In the genomic region with DNA sequence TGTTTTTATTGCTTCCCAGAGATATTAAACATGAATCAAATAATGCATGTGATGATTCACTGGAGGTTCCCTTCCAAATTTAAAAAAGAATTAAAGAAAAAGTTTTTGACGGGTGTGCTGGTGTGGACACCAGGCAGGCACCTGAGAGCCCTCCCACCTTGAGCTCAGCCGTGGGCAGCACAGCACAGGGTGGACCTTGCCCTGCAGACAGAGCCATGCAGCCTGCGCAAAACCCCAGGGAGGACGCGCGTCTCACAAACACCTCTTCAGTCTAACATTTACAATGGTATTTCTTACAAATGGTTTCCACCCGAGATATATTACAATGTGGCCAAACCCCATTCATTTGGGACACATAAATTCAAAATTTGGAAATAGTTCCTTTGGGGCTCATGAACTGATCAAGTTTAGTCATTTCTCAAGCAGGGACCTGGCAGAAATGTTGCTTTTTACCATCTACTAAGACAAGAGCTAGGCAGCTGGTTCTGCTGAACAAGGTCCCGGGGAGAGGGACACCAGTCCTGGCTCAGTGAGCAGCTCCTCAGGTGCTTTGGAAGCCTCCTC, we compare ENCODE assay signal across 23 cellular contexts. TPM values are rescaled to one million over a fixed set of nuclear protein-coding genes. Genes with fewer than 3 reads are reported as not detected.
DNase-seq lines count a peak whose midpoint lies in the region; ATAC-seq and TF ChIP-seq lines count a peak whose summit lies in the region.
"Had no signal": no experiment of that assay in that cellular context is flagged by ENCODE, and none has a peak within 500 bp of the region (broad histone marks: within the 10 kb centered on the region; RNA-seq: fewer than 3 reads in every experiment).

No MANE protein-coding gene starts in this region.

- H3K27me3 Mint-ChIP-seq in CD8-positive, alpha-beta memory T cell: no peaks in the 10 kb centered on the region
- H3K27me3 Mint-ChIP-seq in endothelial cell (ENCODE audit: unreplicated experiment): peaks cover 14% of the 10 kb centered on the region
- H3K27me3 Mint-ChIP-seq in naive thymus-derived CD4-positive, alpha-beta T cell: peaks cover 0 to 2% (median 0%) of the 10 kb centered on the region in 5 donors
- H3K27me3 Mint-ChIP-seq: activated CD4-positive, alpha-beta T cell treated with anti-CD3 and anti-CD28 coated beads, Interleukin-2, amount 10 ng/mL, durations not matched to agents 7 days and 5 days; activated naive CD4-positive, alpha-beta T cell treated with anti-CD3 and anti-CD28 coated beads, Interleukin-2, amount 50 U/mL, for 24 hours had no signal

- H3K4me3 Mint-ChIP-seq in CD8-positive, alpha-beta memory T cell: peak overlapping the region in 1 of 7 donors; percentile 24
- H3K4me3 Mint-ChIP-seq in endothelial cell (ENCODE audit: unreplicated experiment): no peak overlapping the region
- peak overlapping the region in 2 of 10 donors; percentile 11 to 40 for H3K4me3 Mint-ChIP-seq in naive thymus-derived CD4-positive, alpha-beta T cell
- H3K4me3 Mint-ChIP-seq: activated CD4-positive, alpha-beta T cell treated with anti-CD3 and anti-CD28 coated beads, Interleukin-2, amount 10 ng/mL, durations not matched to agents 7 days and 5 days; activated naive CD4-positive, alpha-beta T cell treated with anti-CD3 and anti-CD28 coated beads, Interleukin-2, amount 50 U/mL, for 24 hours had no signal

- DNase-seq in AG10803 (ENCODE audit: low read depth) (peak; percentile 68), endothelial cell (ENCODE audit: low spot score) (no peak), LoVo (ENCODE audit: low spot score) (no peak), NCI-H187 treated with DMSO at 0.1 percent for 48 hours (lab: John Stamatoyannopoulos, UW) (no peak)
- no peak for DNase-seq in CD8-positive, alpha-beta memory T cell
- DNase-seq in naive thymus-derived CD4-positive, alpha-beta T cell: no peak
- no peak for DNase-seq in stimulated activated CD4-positive, alpha-beta T cell treated with anti-CD3 and anti-CD28 coated beads, Interleukin-4, amount 100 ng/mL, for 4 hours
- DNase-seq: activated CD4-positive, alpha-beta T cell treated with anti-CD3 and anti-CD28 coated beads, Interleukin-2, amount 10 ng/mL, durations not matched to agents 7 days and 5 days; cortex of kidney; DMS53; GDM1; NCI-H146; NCI-H510A treated with DMSO at 0.1 percent for 48 hours; retina; SK-N-SH; spleen; stimulated activated CD4-positive, alpha-beta T cell treated with anti-CD3 and anti-CD28 coated beads, Interleukin-4, amount 100 ng/mL, for 1 hour; stimulated activated naive CD4-positive, alpha-beta T cell; T-helper 2 cell had no signal

- peaks cover 42% of the 10 kb centered on the region for H3K4me1 ChIP-seq in CD8-positive, alpha-beta memory T cell (ENCODE audit: insufficient read depth, low read length)
- H3K4me1 ChIP-seq in naive thymus-derived CD4-positive, alpha-beta T cell (ENCODE audit: control insufficient read depth in 2 of 2, insufficient read depth in 2 of 2, low read length in 2 of 2): peaks cover 24 to 50% of the 10 kb centered on the region in 2 donors

- intact Hi-C loops in naive thymus-derived CD4-positive, alpha-beta T cell (cut with micrococcal nuclease): no loop called here

- H3K4me3 ChIP-seq in AG10803 (ENCODE audit: low read length): no peak overlapping the region
- no peak overlapping the region for H3K4me3 ChIP-seq in CD8-positive, alpha-beta memory T cell (ENCODE audit: low read length)
- H3K4me3 ChIP-seq in naive thymus-derived CD4-positive, alpha-beta T cell (ENCODE audit: low read length): no peak overlapping the region
- H3K4me3 ChIP-seq: spleen, thoracic aorta had no signal

- peaks cover 0 to 3% (median 0%) of the 10 kb centered on the region in 5 donors for H3K9me3 Mint-ChIP-seq in CD8-positive, alpha-beta memory T cell
- no peaks in the 10 kb centered on the region for H3K9me3 Mint-ChIP-seq in endothelial cell (ENCODE audit: unreplicated experiment)
- H3K9me3 Mint-ChIP-seq in naive thymus-derived CD4-positive, alpha-beta T cell: peaks cover 0 to 7% (median 0%) of the 10 kb centered on the region in 11 donors
- H3K9me3 Mint-ChIP-seq: activated naive CD4-positive, alpha-beta T cell treated with anti-CD3 and anti-CD28 coated beads, Interleukin-2, amount 50 U/mL, for 24 hours had no signal

- ATAC-seq in naive thymus-derived CD4-positive, alpha-beta T cell: no peak
- ATAC-seq in HG03135 (IDR thresholded peaks at IDR 0.05; ENCODE audit: unreplicated experiment): no peak

- H3K27ac Mint-ChIP-seq in CD8-positive, alpha-beta memory T cell: peak overlapping the region in 5 of 8 donors; percentile 22 to 64 (median 39)
- peak overlapping the region; percentile 64 for H3K27ac Mint-ChIP-seq in endothelial cell (ENCODE audit: unreplicated experiment)
- peak overlapping the region in 6 of 9 donors; percentile 43 to 97 (median 74) for H3K27ac Mint-ChIP-seq in naive thymus-derived CD4-positive, alpha-beta T cell
- H3K27ac Mint-ChIP-seq: activated CD4-positive, alpha-beta T cell treated with anti-CD3 and anti-CD28 coated beads, Interleukin-2, amount 10 ng/mL, durations not matched to agents 7 days and 5 days had no signal

- TF ChIP-seq CTCF in AG10803 (conservative IDR thresholded peaks at IDR 0.05; ENCODE audit: low read length) (no peak), endothelial cell (IDR thresholded peaks at IDR 0.05; ENCODE audit: unreplicated experiment) (no peak)

- H3K4me1 Mint-ChIP-seq in CD8-positive, alpha-beta memory T cell: peaks cover 36 to 59% (median 46%) of the 10 kb centered on the region in 3 donors
- peaks cover 67% of the 10 kb centered on the region for H3K4me1 Mint-ChIP-seq in endothelial cell (ENCODE audit: unreplicated experiment)
- H3K4me1 Mint-ChIP-seq in naive thymus-derived CD4-positive, alpha-beta T cell: peaks cover 35 to 72% (median 67%) of the 10 kb centered on the region in 7 donors

- peaks cover 0 to 49% (median 11%) of the 10 kb centered on the region in 3 donors for H3K36me3 Mint-ChIP-seq in CD8-positive, alpha-beta memory T cell
- peaks cover 29% of the 10 kb centered on the region for H3K36me3 Mint-ChIP-seq in endothelial cell (ENCODE audit: low read depth, unreplicated experiment)
- peaks cover 0 to 28% (median 15%) of the 10 kb centered on the region in 5 donors for H3K36me3 Mint-ChIP-seq in naive thymus-derived CD4-positive, alpha-beta T cell

- CTCF ChIA-PET in CD8-positive, alpha-beta memory T cell (lab: Charles Lee): interaction anchor here (0.7 to 1.2 kb wide), 2 partner anchors 45 to 93 kb away, joined by 3 read pairs; no protein-coding TSS in a partner anchor
- CTCF ChIA-PET in naive thymus-derived CD4-positive, alpha-beta T cell (lab: Charles Lee): interaction anchor here (0.9 to 7.5 kb wide), 2 partner anchors 96 to 132 kb away, joined by 3 to 93 read pairs; no protein-coding TSS in a partner anchor

- no peak overlapping the region for H3K27ac ChIP-seq in CD8-positive, alpha-beta memory T cell (ENCODE audit: low read depth, low read length)
- H3K27ac ChIP-seq in naive thymus-derived CD4-positive, alpha-beta T cell (ENCODE audit: low read depth, low read length): no peak overlapping the region
- H3K27ac ChIP-seq: KMS-11, thoracic aorta had no signal

- H3K36me3 ChIP-seq in CD8-positive, alpha-beta memory T cell (ENCODE audit: insufficient read depth, low read length): peaks cover 11% of the 10 kb centered on the region
- H3K36me3 ChIP-seq in naive thymus-derived CD4-positive, alpha-beta T cell (ENCODE audit: control insufficient read depth in 2 of 3, insufficient read depth in 3 of 3, low read length in 3 of 3): peaks cover 0 to 38% (median 0%) of the 10 kb centered on the region in 3 experiments
- H3K36me3 ChIP-seq: thoracic aorta had no signal

- no peaks in the 10 kb centered on the region for H3K9me3 ChIP-seq in CD8-positive, alpha-beta memory T cell (ENCODE audit: low read length)
- H3K9me3 ChIP-seq in naive thymus-derived CD4-positive, alpha-beta T cell (ENCODE audit: control insufficient read depth in 2 of 3, low read length in 3 of 3): no peaks in the 10 kb centered on the region
- H3K9me3 ChIP-seq: SK-N-SH, spleen, thoracic aorta had no signal

- POLR2A ChIA-PET in CD8-positive, alpha-beta memory T cell (lab: Charles Lee): interaction anchor here (0.6 kb wide), 1 partner anchor 70 kb away, joined by 4 read pairs; no protein-coding TSS in a partner anchor
- POLR2A ChIA-PET in naive thymus-derived CD4-positive, alpha-beta T cell (lab: Charles Lee): interaction anchor here (0.9 kb wide), 1 partner anchor 71 kb away, joined by 4 read pairs; no protein-coding TSS in a partner anchor

- no peaks in the 10 kb centered on the region for H3K27me3 ChIP-seq in CD8-positive, alpha-beta memory T cell (ENCODE audit: insufficient read depth, low read length, poor library complexity, severe bottlenecking)
- no peaks in the 10 kb centered on the region for H3K27me3 ChIP-seq in naive thymus-derived CD4-positive, alpha-beta T cell (ENCODE audit: control insufficient read depth in 2 of 2, insufficient read depth in 2 of 2, low read length in 2 of 2)

RNA-seq across cellular contexts. Expression of a gene that starts 45.4 kb away (rescaled TPM):
- 100 to 1,000 TPM; 565 to 566 TPM for total RNA-seq in CD8-positive, alpha-beta memory T cell
- 57.1 TPM for polyA plus RNA-seq in CD8-positive, alpha-beta memory T cell
- total RNA-seq in endothelial cell (ENCODE audit: unreplicated experiment): 12.1 TPM
- total RNA-seq in naive thymus-derived CD4-positive, alpha-beta T cell: 10 to 100 TPM; 32.7 to 88.2 (median 52.4) TPM
- 10 to 100 TPM; 48.3 to 66.5 TPM for polyA plus RNA-seq in naive thymus-derived CD4-positive, alpha-beta T cell

Comparison
In these comparisons a context has a peak if more than half of its experiments do, and no peak if none do; other contexts are left out.
1. RNA of a gene that starts 45.4 kb away (total RNA-seq): 565 to 566 TPM in CD8-positive, alpha-beta memory T cell; 32.7 to 88.2 TPM in naive thymus-derived CD4-positive, alpha-beta T cell and 12.1 TPM in endothelial cell (single experiment); every median in the first group is over 4 times any median in the second.
2. Peak in every context shown above with its lines, with median percentiles within 50 percentile points of each other: H3K27ac Mint-ChIP-seq.